In genomic region chr4:92641409-92641808, GRCh38 we compare ENCODE assay signal across 8 cellular contexts.
"Had no signal": no experiment of that assay in that cellular context is flagged by ENCODE, and none has a peak within 500 bp of the region (broad histone marks: within the 10 kb centered on the region; RNA-seq: fewer than 3 reads in every experiment).

No MANE protein-coding gene starts in this region.

- DNase-seq: GDM1, GF-D8 had no signal

- H3K4me3 ChIP-seq: GM12878 had no signal

- FAIRE-seq: G401.6, GM12878, GM12891, GM12892, GM18507, GM19239 had no signal

- ATAC-seq: GM12878 had no signal
